ENCODE assay signal across 8 cellular contexts in genomic region chr6:20534906-20535305, GRCh38. TPM values are rescaled to one million over a fixed set of nuclear protein-coding genes. Genes with fewer than 3 reads are reported as not detected.
DNase-seq lines count a peak whose midpoint lies in the region; ATAC-seq and TF ChIP-seq lines count a peak whose summit lies in the region.

No MANE protein-coding gene starts in this region.

- DNase-seq in AG10803 (ENCODE audit: low read depth) (no peak), MM.1S (peak; percentile 24), astrocyte of the hippocampus (ENCODE audit: low read depth, low spot score) (peak; percentile 5), lower lobe of right lung (no peak), upper lobe of right lung (no peak), NCI-H1436 treated with DMSO at 0.1 percent for 48 hours (lab: John Stamatoyannopoulos, UW) (no peak), amniotic stem cell (lab: John Stamatoyannopoulos, UW) (no peak)

- H3K79me2 ChIP-seq in MM.1S (ENCODE audit: low read length) = peaks cover 54% of the 10 kb centered on the region

- no peaks in the 10 kb centered on the region for H4K20me1 ChIP-seq in MM.1S (ENCODE audit: insufficient read depth, low read length)

- H3K4me3 ChIP-seq in AG10803 (ENCODE audit: low read length) = peak overlapping the region; percentile 92
- H3K4me3 ChIP-seq in MM.1S (ENCODE audit: low read length) = peak overlapping the region; percentile 90
- peak overlapping the region; percentile 67 for H3K4me3 ChIP-seq in lower lobe of right lung
- peak overlapping the region; percentile 97 for H3K4me3 ChIP-seq in upper lobe of right lung

- H3K9me3 ChIP-seq in MM.1S (replicated peaks; ENCODE audit: insufficient read depth, low read length) (no peaks in the 10 kb centered on the region), lower lobe of right lung (no peaks in the 10 kb centered on the region), upper lobe of right lung (no peaks in the 10 kb centered on the region)

- peaks cover 9% of the 10 kb centered on the region for H3F3A ChIP-seq in MM.1S (ENCODE audit: insufficient read depth, low read length)

- H3K27me3 ChIP-seq in MM.1S (replicated peaks; ENCODE audit: insufficient read depth, low read length) = no peaks in the 10 kb centered on the region
- H3K27me3 ChIP-seq in lower lobe of right lung (ENCODE audit: low read depth) = no peaks in the 10 kb centered on the region
- no peaks in the 10 kb centered on the region for H3K27me3 ChIP-seq in upper lobe of right lung

- peak; percentile 10 for ATAC-seq in GM19043 (IDR thresholded peaks at IDR 0.05; ENCODE audit: low read depth, unreplicated experiment)
- ATAC-seq in lower lobe of right lung = peak in 1 of 2 donors; percentile 8
- no peak for ATAC-seq in upper lobe of right lung

- intact Hi-C loops in lower lobe of right lung (cut with DNase I) = no loop called here
- intact Hi-C loops in upper lobe of right lung (cut with DNase I) = no loop called here

- no peak for TF ChIP-seq CTCF in AG10803 (conservative IDR thresholded peaks at IDR 0.05; ENCODE audit: low read length)
- no peak for TF ChIP-seq CTCF in MM.1S (IDR thresholded peaks at IDR 0.05; ENCODE audit: low read length)
- no peak for TF ChIP-seq CTCF in lower lobe of right lung (IDR thresholded peaks at IDR 0.05)
- no peak for TF ChIP-seq CTCF in upper lobe of right lung (IDR thresholded peaks at IDR 0.05)

- H3K27ac ChIP-seq in MM.1S (ENCODE audit: low read length) = peak overlapping the region; percentile 88
- peak overlapping the region; percentile 80 for H3K27ac ChIP-seq in lower lobe of right lung
- peak overlapping the region; percentile 88 for H3K27ac ChIP-seq in upper lobe of right lung

- H2AFZ ChIP-seq in MM.1S (ENCODE audit: low read length) = peak overlapping the region; percentile 90

- peak overlapping the region; percentile 89 for H3K4me2 ChIP-seq in MM.1S (ENCODE audit: low read depth, low read length)

- H3K4me1 ChIP-seq in MM.1S (ENCODE audit: low read length) (peaks cover 13% of the 10 kb centered on the region), lower lobe of right lung (peaks cover 16% of the 10 kb centered on the region), upper lobe of right lung (peaks cover 5% of the 10 kb centered on the region)

- H3K9me2 ChIP-seq in MM.1S (replicated peaks; ENCODE audit: insufficient read depth, low read length) = no peaks in the 10 kb centered on the region

- H3K9ac ChIP-seq in MM.1S (ENCODE audit: low read length) = peak overlapping the region; percentile 94

- H3K36me3 ChIP-seq in MM.1S (replicated peaks; ENCODE audit: insufficient read depth, low read length) = no peaks in the 10 kb centered on the region
- H3K36me3 ChIP-seq in lower lobe of right lung = peaks cover under 1% of the 10 kb centered on the region
- H3K36me3 ChIP-seq in upper lobe of right lung = peaks cover 4% of the 10 kb centered on the region

RNA-seq across cellular contexts. Expression of gene CDKAL1, which starts 0.6 kb away (rescaled TPM):
- 16.0 TPM for total RNA-seq in lower lobe of right lung
- 16.0 TPM for total RNA-seq in upper lobe of right lung

Comparison
In these comparisons a context has a peak if more than half of its experiments do, and no peak if none do; other contexts are left out.
1. DNase-seq: peak in MM.1S (single experiment) and astrocyte of the hippocampus (single experiment); none in AG10803 (single experiment), lower lobe of right lung (single experiment), upper lobe of right lung (single experiment), NCI-H1436 treated with DMSO at 0.1 percent for 48 hours (single experiment) and amniotic stem cell (single experiment).
2. Peak in every context shown above with its lines, with median percentiles within 50 percentile points of each other: H3K4me3 ChIP-seq and H3K27ac ChIP-seq.